ENCODE assay signal across 13 cellular contexts in genomic region chr6:97097068-97098047, GRCh38.
DNase-seq lines count a peak whose midpoint lies in the region; ATAC-seq and TF ChIP-seq lines count a peak whose summit lies in the region.
"Had no signal": no experiment of that assay in that cellular context is flagged by ENCODE, and none has a peak within 500 bp of the region (broad histone marks: within the 10 kb centered on the region; RNA-seq: fewer than 3 reads in every experiment).

No MANE protein-coding gene starts in this region.

- H3K23ac ChIP-seq in neuronal stem cell (ENCODE audit: low read depth, low read length, poor library complexity): no peak overlapping the region

- no peak overlapping the region for H2BK5ac ChIP-seq in neuronal stem cell (ENCODE audit: low read length)

- no peaks in the 10 kb centered on the region for H3K9me3 ChIP-seq in neuronal stem cell (replicated peaks in 1 of 2; ENCODE audit: control insufficient read depth in 2 of 2, insufficient read depth in 1 of 2, low read depth in 1 of 2, low read length in 2 of 2)
- H3K9me3 ChIP-seq: right lobe of liver had no signal

- no peak overlapping the region for H2BK12ac ChIP-seq in neuronal stem cell (ENCODE audit: low read length)

- no peak overlapping the region for H3K4ac ChIP-seq in neuronal stem cell (ENCODE audit: low read length)

- DNase-seq in HEK293T (ENCODE audit: extremely low spot score) (no peak), NCI-H226 (peak; percentile 8), cardiac fibroblast (ENCODE audit: low read depth in 2 of 2) (peak; percentile 3 to 5), neuronal stem cell (ENCODE audit: low spot score) (no peak), left colon (no peak)
- DNase-seq: activated CD4-positive, alpha-beta T cell treated with anti-CD3 and anti-CD28 coated beads for 48 hours; activated effector memory CD4-positive, alpha-beta T cell treated with anti-CD3 and anti-CD28 coated beads, Interleukin-2, amount 50 U/mL, for 16 hours; central memory CD4-positive, alpha-beta T cell; right lobe of liver had no signal

- H4K8ac ChIP-seq in neuronal stem cell (ENCODE audit: low read depth, low read length): no peak overlapping the region

- POLR2A ChIA-PET in HEK293T (lab: Yijun Ruan, JAX): no interaction called here

- no peak overlapping the region for H4K91ac ChIP-seq in neuronal stem cell (ENCODE audit: low read depth, low read length, poor library complexity)

- WGBS in neuronal stem cell (ENCODE audit: extremely low coverage in 2 of 2, insufficient read length in 2 of 2, insufficient replicate concordance in 1 of 2), 2 donors: no CpG with 5 or more reads among the region's 14 CpGs

- H2BK15ac ChIP-seq in neuronal stem cell (ENCODE audit: low read length): no peak overlapping the region

- no peak overlapping the region for H2AK5ac ChIP-seq in neuronal stem cell (ENCODE audit: low read depth, low read length)

- H3K27me3 ChIP-seq in neuronal stem cell (ENCODE audit: control insufficient read depth in 3 of 3, insufficient read depth in 3 of 3, low read depth in 1 of 3, low read length in 3 of 3): no peaks in the 10 kb centered on the region
- H3K27me3 ChIP-seq: right lobe of liver had no signal

- no peak for TF ChIP-seq CTCF in cardiac fibroblast (IDR thresholded peaks at IDR 0.05; ENCODE audit: low read depth, low read length)

- no peak overlapping the region for H3K4me2 ChIP-seq in neuronal stem cell (ENCODE audit: insufficient read depth, low read length, poor library complexity, severe bottlenecking)

- peak overlapping the region; percentile 80 for H2AFZ ChIP-seq in neuronal stem cell (ENCODE audit: low read length)

- H3K9ac ChIP-seq in neuronal stem cell (ENCODE audit: low read depth, low read length, poor library complexity): no peak overlapping the region

- no peak overlapping the region for H3K27ac ChIP-seq in neuronal stem cell (replicated peaks; ENCODE audit: low read length)
- H3K27ac ChIP-seq: right lobe of liver had no signal

- H3K18ac ChIP-seq in neuronal stem cell (ENCODE audit: low read length): no peak overlapping the region

- H3K79me1 ChIP-seq in neuronal stem cell (ENCODE audit: low read depth, low read length): no peaks in the 10 kb centered on the region

- peaks cover 0 to 8% of the 10 kb centered on the region in 2 donors for H3K4me1 ChIP-seq in neuronal stem cell (ENCODE audit: control insufficient read depth in 2 of 2, insufficient read depth in 1 of 2, low read depth in 1 of 2, low read length in 2 of 2)
- H3K4me1 ChIP-seq: right lobe of liver had no signal

- no peak overlapping the region for H3K4me3 ChIP-seq in cardiac fibroblast (replicated peaks in 1 of 2; ENCODE audit: low read depth in 2 of 2, low read length in 2 of 2)
- no peak overlapping the region for H3K4me3 ChIP-seq in neuronal stem cell (ENCODE audit: low read length in 2 of 2)
- H3K4me3 ChIP-seq: right lobe of liver had no signal

- intact Hi-C loops in left colon (cut with DNase I, micrococcal nuclease): no loop called here

- no peak overlapping the region for H2BK120ac ChIP-seq in neuronal stem cell (ENCODE audit: low read depth, low read length)

- H3K36me3 ChIP-seq in neuronal stem cell (replicated peaks in 1 of 2; ENCODE audit: control insufficient read depth in 2 of 2, insufficient read depth in 2 of 2, low read length in 2 of 2): no peaks in the 10 kb centered on the region
- H3K36me3 ChIP-seq: right lobe of liver had no signal

- ATAC-seq in HG03469 (IDR thresholded peaks at IDR 0.05; ENCODE audit: unreplicated experiment) (no peak), GM18870 (IDR thresholded peaks at IDR 0.05; ENCODE audit: unreplicated experiment) (no peak), HG03025 (IDR thresholded peaks at IDR 0.05; ENCODE audit: low FRiP score, unreplicated experiment) (no peak), left colon (no peak)
- ATAC-seq: esophagus mucosa, right lobe of liver had no signal

- no peak overlapping the region for H3K14ac ChIP-seq in neuronal stem cell (ENCODE audit: low read length)

- CTCF ChIA-PET in HEK293T (lab: Yijun Ruan, JAX): no interaction called here

TF ChIP-seq in HEK293T, 16 proteins besides CTCF, POLR2A, EP300 and RAD21:
- TF ChIP-seq NFRKB (IDR thresholded peaks at IDR 0.05): no peak
- TF ChIP-seq FOXA1 (IDR thresholded peaks at IDR 0.05): no peak
- no peak for TF ChIP-seq FOXK2 (IDR thresholded peaks at IDR 0.05)
- peak; percentile 60 for TF ChIP-seq PKNOX1 (IDR thresholded peaks at IDR 0.05)

Comparison
In these comparisons a context has a peak if more than half of its experiments do, and no peak if none do; other contexts are left out.
1. DNase-seq: peak in NCI-H226 (single experiment) and cardiac fibroblast (2 of 2); none in HEK293T (single experiment), neuronal stem cell (single experiment) and left colon (0 of 2).